In genomic region chr9:37262410-37262809, GRCh38 we compare ENCODE assay signal across 9 cellular contexts.
DNase-seq lines count a peak whose midpoint lies in the region; ATAC-seq and TF ChIP-seq lines count a peak whose summit lies in the region.
"Had no signal": no experiment of that assay in that cellular context is flagged by ENCODE, and none has a peak within 500 bp of the region (broad histone marks: within the 10 kb centered on the region; RNA-seq: fewer than 3 reads in every experiment).

No MANE protein-coding gene starts in this region.

- TF ChIP-seq CTCF in RWPE2 (IDR thresholded peaks at IDR 0.05; ENCODE audit: poor library complexity, severe bottlenecking) = peak; percentile 60
- TF ChIP-seq CTCF in foreskin fibroblast (IDR thresholded peaks at IDR 0.05; ENCODE audit: low read depth, low read length) = peak; percentile 61

- H3K27ac Mint-ChIP-seq in activated naive CD8-positive, alpha-beta T cell treated with anti-CD3 and anti-CD28 coated beads, Interleukin-2, amount 50 U/mL, for 24 hours = peak overlapping the region; percentile 25
- no peak overlapping the region for H3K27ac Mint-ChIP-seq in activated naive CD8-positive, alpha-beta T cell treated with anti-CD3 and anti-CD28 coated beads for 36 hours

- no peaks in the 10 kb centered on the region for H3K9me3 Mint-ChIP-seq in activated naive CD8-positive, alpha-beta T cell treated with anti-CD3 and anti-CD28 coated beads, Interleukin-2, amount 50 U/mL, for 24 hours
- no peaks in the 10 kb centered on the region for H3K9me3 Mint-ChIP-seq in activated naive CD8-positive, alpha-beta T cell treated with anti-CD3 and anti-CD28 coated beads for 36 hours

- H3K4me3 Mint-ChIP-seq in activated naive CD8-positive, alpha-beta T cell treated with anti-CD3 and anti-CD28 coated beads, Interleukin-2, amount 50 U/mL, for 24 hours = no peak overlapping the region
- H3K4me3 Mint-ChIP-seq in activated naive CD8-positive, alpha-beta T cell treated with anti-CD3 and anti-CD28 coated beads for 36 hours = no peak overlapping the region

- no peak overlapping the region for H3K4me3 ChIP-seq in RWPE2 (ENCODE audit: severe bottlenecking)
- no peak overlapping the region for H3K4me3 ChIP-seq in foreskin fibroblast (ENCODE audit: low read depth in 1 of 2, low read length in 2 of 2)
- H3K4me3 ChIP-seq: SK-N-MC had no signal

- no peaks in the 10 kb centered on the region for H3K9me3 ChIP-seq in RWPE2 (ENCODE audit: severe bottlenecking)

- H3K27me3 ChIP-seq in RWPE2 (ENCODE audit: insufficient read depth, poor library complexity, severe bottlenecking) = no peaks in the 10 kb centered on the region

- no peaks in the 10 kb centered on the region for H3K36me3 ChIP-seq in RWPE2 (ENCODE audit: low read depth)

- no peak for ATAC-seq in activated naive CD8-positive, alpha-beta T cell treated with anti-CD3 and anti-CD28 coated beads, Interleukin-2, amount 50 U/mL, for 24 hours
- ATAC-seq in RWPE2 (ENCODE audit: low read depth) (no peak), HG03175 (IDR thresholded peaks at IDR 0.05; ENCODE audit: unreplicated experiment) (no peak), GM18867 (IDR thresholded peaks at IDR 0.05; ENCODE audit: unreplicated experiment) (no peak)

- no peak overlapping the region for H3K27ac ChIP-seq in RWPE2 (ENCODE audit: poor library complexity, severe bottlenecking)
- H3K27ac ChIP-seq: SK-N-MC had no signal

- peaks cover 16% of the 10 kb centered on the region for H3K36me3 Mint-ChIP-seq in activated naive CD8-positive, alpha-beta T cell treated with anti-CD3 and anti-CD28 coated beads, Interleukin-2, amount 50 U/mL, for 24 hours (ENCODE audit: low read depth)
- H3K36me3 Mint-ChIP-seq in activated naive CD8-positive, alpha-beta T cell treated with anti-CD3 and anti-CD28 coated beads for 36 hours = peaks cover 37% of the 10 kb centered on the region

- DNase-seq in activated naive CD8-positive, alpha-beta T cell treated with anti-CD3 and anti-CD28 coated beads, Interleukin-2, amount 50 U/mL, for 24 hours = no peak
- DNase-seq in activated naive CD8-positive, alpha-beta T cell treated with anti-CD3 and anti-CD28 coated beads for 36 hours = no peak
- DNase-seq in RWPE2 (ENCODE audit: low spot score) (no peak), foreskin fibroblast (peak; percentile 6 to 52), stromal cell of bone marrow (ENCODE audit: low read depth) (peak; percentile 20)
- DNase-seq in activated CD4-positive, alpha-beta T cell treated with anti-CD3 and anti-CD28 coated beads for 48 hours = no peak

- H3K27me3 Mint-ChIP-seq in activated naive CD8-positive, alpha-beta T cell treated with anti-CD3 and anti-CD28 coated beads, Interleukin-2, amount 50 U/mL, for 24 hours = no peaks in the 10 kb centered on the region
- H3K27me3 Mint-ChIP-seq in activated naive CD8-positive, alpha-beta T cell treated with anti-CD3 and anti-CD28 coated beads for 36 hours = no peaks in the 10 kb centered on the region

- peaks cover 15% of the 10 kb centered on the region for H3K4me1 Mint-ChIP-seq in activated naive CD8-positive, alpha-beta T cell treated with anti-CD3 and anti-CD28 coated beads, Interleukin-2, amount 50 U/mL, for 24 hours
- H3K4me1 Mint-ChIP-seq in activated naive CD8-positive, alpha-beta T cell treated with anti-CD3 and anti-CD28 coated beads for 36 hours = peaks cover 12% of the 10 kb centered on the region

- H3K4me1 ChIP-seq in RWPE2 (ENCODE audit: insufficient read depth, poor library complexity, severe bottlenecking) = no peaks in the 10 kb centered on the region

Comparison
In these comparisons a context has a peak if more than half of its experiments do, and no peak if none do; other contexts are left out.
1. DNase-seq: peak in foreskin fibroblast (2 of 2) and stromal cell of bone marrow (single experiment); none in activated naive CD8-positive, alpha-beta T cell treated with anti-CD3 and anti-CD28 coated beads, Interleukin-2, amount 50 U/mL, for 24 hours (single experiment), activated naive CD8-positive, alpha-beta T cell treated with anti-CD3 and anti-CD28 coated beads for 36 hours (single experiment), RWPE2 (single experiment) and activated CD4-positive, alpha-beta T cell treated with anti-CD3 and anti-CD28 coated beads for 48 hours (single experiment).